Comparison of ENCODE assay signal across 9 cellular contexts in genomic region chr4:155529197-155529596, GRCh38.
DNase-seq lines count a peak whose midpoint lies in the region; ATAC-seq and TF ChIP-seq lines count a peak whose summit lies in the region.
"Had no signal": no experiment of that assay in that cellular context is flagged by ENCODE, and none has a peak within 500 bp of the region (broad histone marks: within the 10 kb centered on the region; RNA-seq: fewer than 3 reads in every experiment).

No MANE protein-coding gene starts in this region.

- no peak overlapping the region for H3K56ac ChIP-seq in H9 (ENCODE audit: insufficient read length, low read depth, low read length)

- no peak overlapping the region for H2BK15ac ChIP-seq in H9 (ENCODE audit: low read depth, low read length)

- H2AFZ ChIP-seq in DND-41 (ENCODE audit: low read depth, low read length) (no peak overlapping the region), H9 (ENCODE audit: low read length) (no peak overlapping the region)

- peaks cover 0 to 2% of the 10 kb centered on the region in 2 experiments; a peak in 1 of 5 replicates for H3K9me3 Mint-ChIP-seq in H9

- H3K9me3 ChIP-seq in DND-41 (ENCODE audit: insufficient read depth, low read length, severe bottlenecking) = no peaks in the 10 kb centered on the region
- no peaks in the 10 kb centered on the region for H3K9me3 ChIP-seq in H9 (ENCODE audit: control insufficient read depth, low read depth, low read length)
- H3K9me3 ChIP-seq in transverse colon = no peaks in the 10 kb centered on the region

- H2AK5ac ChIP-seq in H9 (ENCODE audit: insufficient read length, low read length) = no peak overlapping the region

- no peak overlapping the region for H3K4me3 Mint-ChIP-seq in H9

- no peaks in the 10 kb centered on the region; a peak in 1 of 7 replicates for H3K36me3 Mint-ChIP-seq in H9 (ENCODE audit: insufficient read depth in 1 of 3, low read depth in 3 of 3)

- H2BK20ac ChIP-seq in H9 (ENCODE audit: low read depth, low read length, poor library complexity, severe bottlenecking) = no peak overlapping the region

- no peak overlapping the region for H3K27ac Mint-ChIP-seq in H9

- H3K4ac ChIP-seq in H9 (ENCODE audit: low read depth, low read length) = no peak overlapping the region

- H3K79me2 ChIP-seq in DND-41 (ENCODE audit: insufficient read depth, low read length) (no peaks in the 10 kb centered on the region), H9 (ENCODE audit: insufficient read depth, low read length) (no peaks in the 10 kb centered on the region)

- no peak for TF ChIP-seq POLR2A in transverse colon (IDR thresholded peaks at IDR 0.05)

- H2BK120ac ChIP-seq in H9 (ENCODE audit: low read depth, low read length, poor library complexity, severe bottlenecking) = no peak overlapping the region

- H3K23me2 ChIP-seq in H9 (ENCODE audit: insufficient read length, low read depth, low read length, poor library complexity, severe bottlenecking) = no peaks in the 10 kb centered on the region

- no peaks in the 10 kb centered on the region for H3K36me3 ChIP-seq in DND-41 (ENCODE audit: insufficient read depth, low read length)
- no peaks in the 10 kb centered on the region for H3K36me3 ChIP-seq in transverse colon

- H3K4me2 ChIP-seq in DND-41 (ENCODE audit: insufficient read depth, low read length) (no peak overlapping the region), H9 (ENCODE audit: insufficient read depth, insufficient read length, low read length) (no peak overlapping the region)

- no peak for TF ChIP-seq EP300 in transverse colon (IDR thresholded peaks at IDR 0.05; ENCODE audit: low read depth)

- H4K91ac ChIP-seq in H9 (ENCODE audit: insufficient read length, low read depth, low read length) = no peak overlapping the region

- no peak overlapping the region for H2BK12ac ChIP-seq in H9 (ENCODE audit: insufficient read length, low read depth, low read length)

- WGBS in H9 (ENCODE audit: extremely low coverage, insufficient read length, low lambda C conversion rate) = no CpG with 5 or more reads among the region's 2 CpGs
- WGBS in transverse colon (ENCODE audit: low coverage in 1 of 2), 2 donors = 38 to 42% methylated on average over 2 of the region's 2 CpGs

- H3K27me3 ChIP-seq in DND-41 (ENCODE audit: insufficient read depth, low read length, poor library complexity) (no peaks in the 10 kb centered on the region), H9 (ENCODE audit: insufficient read depth, low read length) (no peaks in the 10 kb centered on the region), transverse colon (no peaks in the 10 kb centered on the region)

- in situ Hi-C loops in transverse colon (cut with MboI; ENCODE audit: low pct_ligation_motif_present in 1 of 4, low pct_unique_long_range_greater_than_20kb in 1 of 4, low sequenced_read_pairs in 3 of 4) = loop anchor here in 1 of 4 donors (10.0 kb wide), 1 partner anchor 136 kb away; the partner anchor contains the start of gene GUCY1A1

- H3K23ac ChIP-seq in H9 (ENCODE audit: insufficient read length, low read depth, low read length) = no peak overlapping the region

- H3K4me1 ChIP-seq in DND-41 (ENCODE audit: insufficient read depth, low read length) (no peaks in the 10 kb centered on the region), H9 (ENCODE audit: insufficient read depth, low read length) (no peaks in the 10 kb centered on the region), transverse colon (peaks cover 0 to 44% (median 8%) of the 10 kb centered on the region in 4 donors)

- intact Hi-C loops in transverse colon (cut with DNase I; ENCODE audit: low total_unique reads) = loop anchor here (10.0 kb wide), 1 partner anchor 136 kb away; the partner anchor contains the start of gene GUCY1A1

- H3K18ac ChIP-seq in H9 (ENCODE audit: insufficient read length, low read depth, low read length) = no peak overlapping the region

- H2BK5ac ChIP-seq in H9 (ENCODE audit: insufficient read length, low read length) = no peak overlapping the region

- no peaks in the 10 kb centered on the region for H3K4me1 Mint-ChIP-seq in H9

- H3K9ac ChIP-seq in DND-41 (ENCODE audit: low read depth, low read length) (no peak overlapping the region), H9 (ENCODE audit: extremely low read depth, insufficient read length, low read length) (no peak overlapping the region)

- ATAC-seq in DND-41 (ENCODE audit: insufficient read depth, low read depth) = peak; percentile 64; the same call in 2 of the 3 replicates
- no peak for ATAC-seq in HG02870 (IDR thresholded peaks at IDR 0.05; ENCODE audit: unreplicated experiment)

- DNase-seq in DND-41 (peak; percentile 42), H9 (no peak), kidney glomerular epithelial cell (lab: John Stamatoyannopoulos, UW) (peak; percentile 11), transverse colon (no peak), NK-92 (lab: John Stamatoyannopoulos, UW; ENCODE audit: unreplicated experiment) (no peak), NCI-H128 (lab: John Stamatoyannopoulos, UW; ENCODE audit: unreplicated experiment) (no peak)
- DNase-seq: NCI-H1105 had no signal

- H4K5ac ChIP-seq in H9 (ENCODE audit: insufficient read length, low read depth, low read length) = no peak overlapping the region

- H3K79me1 ChIP-seq in H9 (ENCODE audit: insufficient read depth, low read depth, low read length, poor library complexity, severe bottlenecking) = no peaks in the 10 kb centered on the region

- H3K27me3 Mint-ChIP-seq in H9 (ENCODE audit: low read depth) = no peaks in the 10 kb centered on the region

- TF ChIP-seq CTCF in DND-41 (IDR thresholded peaks at IDR 0.05; ENCODE audit: borderline replicate concordance, extremely low read depth, low read length, poor library complexity, severe bottlenecking) (peak; percentile 66), H9 (conservative IDR thresholded peaks at IDR 0.05) (peak; percentile 69), VCaP (conservative IDR thresholded peaks at IDR 0.05) (peak; percentile 34; the same call in 1 of the 2 replicates), transverse colon (IDR thresholded peaks at IDR 0.05) (peak in 1 of 5 experiments; percentile 10)

- H3K27ac ChIP-seq in DND-41 (ENCODE audit: low read length) = no peak overlapping the region
- H3K27ac ChIP-seq in H9 (ENCODE audit: insufficient read length, low read depth, low read length) = no peak overlapping the region
- H3K27ac ChIP-seq in VCaP = peak overlapping the region; percentile 77
- no peak overlapping the region for H3K27ac ChIP-seq in transverse colon

- H3K14ac ChIP-seq in H9 (ENCODE audit: insufficient read depth, low read length) = no peak overlapping the region

- no peak overlapping the region for H3T11ph ChIP-seq in H9 (ENCODE audit: low read length)

- no peaks in the 10 kb centered on the region for H4K20me1 ChIP-seq in DND-41 (ENCODE audit: insufficient read depth, low read length)
- H4K20me1 ChIP-seq in H9 (ENCODE audit: control insufficient read depth, insufficient read depth, insufficient read length) = no peaks in the 10 kb centered on the region

- no peak overlapping the region for H4K8ac ChIP-seq in H9 (replicated peaks; ENCODE audit: insufficient read length, low read depth, low read length)

- H3K4me3 ChIP-seq in DND-41 (ENCODE audit: low read depth in 1 of 2, low read length in 2 of 2) (no peak overlapping the region), transverse colon (no peak overlapping the region)

Comparison
In these comparisons a context has a peak if more than half of its experiments do, and no peak if none do; other contexts are left out.
1. DNase-seq: peak in DND-41 (single experiment) and kidney glomerular epithelial cell (single experiment); none in H9 (single experiment), transverse colon (single experiment), NK-92 (single experiment) and NCI-H128 (single experiment).